13 cellular contexts compared by ENCODE assay signal in the genomic region with DNA sequence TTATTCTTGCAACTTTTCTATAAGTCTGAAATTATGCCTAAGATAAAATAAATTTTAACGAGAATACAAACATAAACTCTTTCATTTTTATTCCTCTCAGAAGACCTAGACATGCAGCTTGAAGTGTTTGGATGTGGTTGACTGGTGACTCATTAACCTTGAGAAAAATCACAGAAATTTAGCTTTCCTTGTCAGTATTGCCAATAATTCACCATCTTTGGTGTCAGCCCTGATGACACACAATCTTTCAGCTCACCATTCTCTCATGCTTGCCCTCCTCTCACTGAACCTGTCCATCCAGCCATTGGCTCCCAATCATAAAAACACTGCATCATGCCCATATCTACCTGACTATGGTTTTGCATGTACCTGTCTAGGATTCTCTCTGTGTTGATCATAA. TPM values are rescaled to one million over a fixed set of nuclear protein-coding genes. Genes with fewer than 3 reads are reported as not detected.
DNase-seq lines count a peak whose midpoint lies in the region; ATAC-seq and TF ChIP-seq lines count a peak whose summit lies in the region.
"Had no signal": no experiment of that assay in that cellular context is flagged by ENCODE, and none has a peak within 500 bp of the region (broad histone marks: within the 10 kb centered on the region; RNA-seq: fewer than 3 reads in every experiment).

No MANE protein-coding gene starts in this region.

- no peak overlapping the region for H3K4me3 ChIP-seq in choroid plexus epithelial cell (ENCODE audit: low read depth, low read length)
- H3K4me3 ChIP-seq: BLaER1 had no signal

- DNase-seq in EH (ENCODE audit: low read depth): peak; percentile 47
- DNase-seq in RPMI7951 (ENCODE audit: low read depth): peak; percentile 64
- peak; percentile 54 for DNase-seq in choroid plexus epithelial cell (ENCODE audit: low read depth)
- DNase-seq in kidney tubule cell (ENCODE audit: low spot score): peak; percentile 75
- no peak for DNase-seq in GM20000 (ENCODE audit: low spot score)
- no peak for DNase-seq in middle frontal gyrus (ENCODE audit: extremely low spot score, low spot score)
- no peak for DNase-seq in cortex of kidney (lab: John Stamatoyannopoulos, UW)
- DNase-seq: DMS 273 treated with DMSO at 0.1 percent for 48 hours, NCI-H1930, NCI-H2171 treated with DMSO at 0.1 percent for 48 hours, NCI-H510A had no signal

- TF ChIP-seq CTCF in choroid plexus epithelial cell (conservative IDR thresholded peaks at IDR 0.05; ENCODE audit: low read depth, low read length) (no peak), GM20000 (IDR thresholded peaks at IDR 0.05; ENCODE audit: extremely low read depth, missing control alignments) (no peak)

- ATAC-seq in HG03354 (IDR thresholded peaks at IDR 0.05; ENCODE audit: poor library complexity, severe bottlenecking, unreplicated experiment): no peak

RNA-seq across cellular contexts. Expression of a gene that starts 22.6 kb away (rescaled TPM):
- 0.29 and 0.48 TPM in 2 replicates for total RNA-seq in RPMI7951 (2014; rRNA removed; shearing (Covaris generic))

Comparison
In these comparisons a context has a peak if more than half of its experiments do, and no peak if none do; other contexts are left out.
1. DNase-seq: peak in EH (single experiment), RPMI7951 (single experiment), choroid plexus epithelial cell (single experiment) and kidney tubule cell (single experiment); none in GM20000 (single experiment), middle frontal gyrus (single experiment) and cortex of kidney (single experiment).